Comparison of ENCODE assay signal across 9 cellular contexts in the genomic region with DNA sequence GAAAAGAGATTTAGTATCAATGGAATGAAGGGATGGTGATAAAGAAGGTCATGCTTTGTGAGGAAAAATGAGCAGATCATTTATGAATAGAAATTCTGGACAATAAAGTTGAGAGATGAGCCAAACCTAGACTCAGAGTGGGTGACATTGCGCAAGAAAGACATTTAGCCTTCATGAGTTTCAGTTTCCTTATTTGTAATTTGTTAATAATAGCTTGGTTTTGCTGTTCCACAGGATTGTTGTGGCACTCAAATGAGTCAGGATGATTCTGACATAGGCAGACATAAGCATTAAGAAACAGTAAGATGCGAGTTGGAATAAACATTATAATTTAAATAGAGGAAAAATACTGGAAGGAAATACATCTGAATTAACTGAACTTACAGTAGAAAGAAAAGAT. TPM values are rescaled to one million over a fixed set of nuclear protein-coding genes. Genes with fewer than 3 reads are reported as not detected.
DNase-seq lines count a peak whose midpoint lies in the region; ATAC-seq, FAIRE-seq and TF ChIP-seq lines count a peak whose summit lies in the region.
"Had no signal": no experiment of that assay in that cellular context is flagged by ENCODE, and none has a peak within 500 bp of the region (broad histone marks: within the 10 kb centered on the region; RNA-seq: fewer than 3 reads in every experiment).

No MANE protein-coding gene starts in this region.

- H3K36me3 ChIP-seq in OCI-LY3 (replicated peaks; ENCODE audit: low read depth, low read length) (peaks cover 8% of the 10 kb centered on the region), kidney (ENCODE audit: control insufficient read depth in 1 of 2, insufficient read depth in 2 of 2, low read length in 2 of 2) (no peaks in the 10 kb centered on the region), spleen (no peaks in the 10 kb centered on the region)

- peaks cover 40% of the 10 kb centered on the region for H3K4me1 ChIP-seq in OCI-LY3 (ENCODE audit: low read length)
- peaks cover 6 to 7% of the 10 kb centered on the region in 2 donors for H3K4me1 ChIP-seq in kidney (ENCODE audit: control insufficient read depth in 1 of 2, insufficient read depth in 1 of 2, low read depth in 1 of 2, low read length in 2 of 2)
- peaks cover 0 to 41% (median 15%) of the 10 kb centered on the region in 6 donors for H3K4me1 ChIP-seq in spleen

- no peak for TF ChIP-seq CTCF in OCI-LY3 (IDR thresholded peaks at IDR 0.05; ENCODE audit: low read depth, low read length)
- TF ChIP-seq CTCF in kidney (IDR thresholded peaks at IDR 0.05; ENCODE audit: borderline replicate concordance, extremely low read depth, insufficient read depth): no peak
- no peak for TF ChIP-seq CTCF in spleen (IDR thresholded peaks at IDR 0.05 in 8 of 11, conservative IDR thresholded peaks at IDR 0.05 in 3 of 11)

- no peaks in the 10 kb centered on the region for H3K9me3 ChIP-seq in OCI-LY3 (ENCODE audit: insufficient read depth, low read length)
- H3K9me3 ChIP-seq in kidney (ENCODE audit: control insufficient read depth in 1 of 2, low read length in 2 of 2): no peaks in the 10 kb centered on the region
- no peaks in the 10 kb centered on the region for H3K9me3 ChIP-seq in spleen

- no peaks in the 10 kb centered on the region for H4K20me1 ChIP-seq in OCI-LY3 (ENCODE audit: insufficient read depth, low read length)

- H2AFZ ChIP-seq in OCI-LY3 (ENCODE audit: low read depth, low read length): no peak overlapping the region

- ATAC-seq in GM18508 (IDR thresholded peaks at IDR 0.05; ENCODE audit: insufficient read depth, unreplicated experiment) (peak; percentile 96), HG02610 (IDR thresholded peaks at IDR 0.05; ENCODE audit: unreplicated experiment) (peak; percentile 96)

- peaks cover 2% of the 10 kb centered on the region; the same call in 1 of the 2 replicates for H3K79me2 ChIP-seq in OCI-LY3 (ENCODE audit: low read length)

- WGBS in spleen, 5 donors: 39 to 65% (median 53%) methylated on average over 2 of the region's 2 CpGs

- H3K9ac ChIP-seq in OCI-LY3 (ENCODE audit: low read length) (no peak overlapping the region; the same call in 1 of the 2 replicates), kidney (ENCODE audit: low read length in 2 of 2) (no peak overlapping the region)

- H3K27ac ChIP-seq in OCI-LY3 (ENCODE audit: low read length): peak overlapping the region; percentile 46; the same call in 1 of the 2 replicates
- no peak overlapping the region for H3K27ac ChIP-seq in kidney (ENCODE audit: low read depth in 2 of 2, low read length in 2 of 2)
- peak overlapping the region in 3 of 8 donors; percentile 12 to 46 (median 25) for H3K27ac ChIP-seq in spleen

- DNase-seq in kidney (no peak), HuH-7.5 (ENCODE audit: low spot score) (no peak), globus pallidus (ENCODE audit: low spot score) (no peak), spleen (no peak)
- no peak for DNase-seq in stimulated activated naive CD4-positive, alpha-beta T cell treated with Interleukin-2 at 50 U/mL for 16 hours (lab: John Stamatoyannopoulos, UW)

- FAIRE-seq in kidney (lab: Jason Lieb, UNC): peak; percentile 51

- no peaks in the 10 kb centered on the region for H3K27me3 ChIP-seq in OCI-LY3 (ENCODE audit: low read depth, low read length)
- H3K27me3 ChIP-seq in spleen (replicated peaks in 1 of 7): peaks cover 0 to 4% (median 0%) of the 10 kb centered on the region in 7 donors

- H3K4me2 ChIP-seq in OCI-LY3 (ENCODE audit: low read length): peak overlapping the region; percentile 61

- H3K4me3 ChIP-seq in OCI-LY3 (ENCODE audit: low read length): peak overlapping the region; percentile 42
- H3K4me3 ChIP-seq in kidney (ENCODE audit: low read length in 2 of 2): no peak overlapping the region
- no peak overlapping the region for H3K4me3 ChIP-seq in spleen

- intact Hi-C loops in kidney (cut with DNase I): no loop called here
- intact Hi-C loops in spleen (cut with DNase I; ENCODE audit: low total_unique reads): no loop called here

- no peak for TF ChIP-seq POLR2A in spleen (IDR thresholded peaks at IDR 0.05)

RNA-seq across cellular contexts. Expression of a gene that starts 34.8 kb away (rescaled TPM):
- 44.5 TPM for total RNA-seq in kidney
- polyA plus RNA-seq in kidney (ENCODE audit: insufficient read depth, low read depth, low replicate concordance): 4.9 TPM
- 10 to 100 TPM; 10.4 to 21.6 (median 18.3) TPM for total RNA-seq in spleen
- polyA plus RNA-seq in spleen: 1 to 10 TPM in 2 of 3 donors, under 1 TPM in 1; 0.54 to 1.8 (median 1.7) TPM
- polyA plus RNA-seq: IgD-negative memory B cell had no signal
